16 cellular contexts compared by ENCODE assay signal in the genomic region with DNA sequence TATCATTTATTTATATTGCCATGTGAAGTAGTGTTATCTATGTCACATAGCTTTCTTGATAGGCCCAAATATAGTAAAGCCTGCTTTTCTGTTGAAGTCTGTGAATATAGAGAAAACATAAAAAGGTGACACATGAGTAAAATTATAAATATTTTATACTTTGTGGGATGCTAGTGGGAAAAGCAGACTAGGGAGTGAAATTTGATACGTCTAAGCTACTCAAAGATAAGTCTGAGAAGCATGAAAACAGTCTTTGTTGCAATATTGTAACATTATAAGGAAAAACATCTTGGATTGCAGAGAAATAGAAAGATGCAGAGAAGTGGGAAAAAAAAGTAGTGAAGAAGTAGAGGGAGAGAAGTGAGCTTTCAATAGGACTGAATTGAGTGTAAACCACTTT.
DNase-seq lines count a peak whose midpoint lies in the region; ATAC-seq and TF ChIP-seq lines count a peak whose summit lies in the region.
"Had no signal": no experiment of that assay in that cellular context is flagged by ENCODE, and none has a peak within 500 bp of the region (broad histone marks: within the 10 kb centered on the region; RNA-seq: fewer than 3 reads in every experiment).

No MANE protein-coding gene starts in this region.

- peaks cover 28% of the 10 kb centered on the region for H3K36me3 Mint-ChIP-seq in activated CD8-positive, alpha-beta memory T cell treated with anti-CD3 and anti-CD28 coated beads, Interleukin-2, amount 10 ng/mL, durations not matched to agents 7 days and 5 days
- H3K36me3 Mint-ChIP-seq in CD4-positive, CD25-positive, alpha-beta regulatory T cell, result peaks cover 12% of the 10 kb centered on the region

- no TSS peak for BruUV-seq in IMR-90 (replicated peaks; lab: Mats Ljungman, UMichigan)

- H3K36me3 ChIP-seq in CD4-positive, CD25-positive, alpha-beta regulatory T cell (ENCODE audit: control insufficient read depth, insufficient read depth, low read length), result peaks cover 32% of the 10 kb centered on the region
- peaks cover 2% of the 10 kb centered on the region for H3K36me3 ChIP-seq in IMR-90 (ENCODE audit: control insufficient read depth, insufficient read depth, low read length)

- no peak overlapping the region for H2BK5ac ChIP-seq in IMR-90 (ENCODE audit: low read depth, low read length, poor library complexity, severe bottlenecking)

- H3K4ac ChIP-seq in IMR-90 (ENCODE audit: low read depth, low read length), result no peak overlapping the region

- no peak overlapping the region for H2BK20ac ChIP-seq in IMR-90 (ENCODE audit: low read depth, low read length)

- H3K27me3 Mint-ChIP-seq in activated CD8-positive, alpha-beta memory T cell treated with anti-CD3 and anti-CD28 coated beads, Interleukin-2, amount 10 ng/mL, durations not matched to agents 7 days and 5 days, result no peaks in the 10 kb centered on the region
- H3K27me3 Mint-ChIP-seq in CD4-positive, CD25-positive, alpha-beta regulatory T cell, result no peaks in the 10 kb centered on the region
- H3K27me3 Mint-ChIP-seq: CD4-positive, alpha-beta T cell had no signal

- no peak overlapping the region for H2AK9ac ChIP-seq in IMR-90 (replicated peaks; ENCODE audit: low read depth, low read length, poor library complexity)

- intact Hi-C loops in IMR-90 (cut with micrococcal nuclease), result no loop called here

- H3K9me3 ChIP-seq in CD4-positive, CD25-positive, alpha-beta regulatory T cell (ENCODE audit: control insufficient read depth in 2 of 2, low read length in 2 of 2), result no peaks in the 10 kb centered on the region
- no peaks in the 10 kb centered on the region for H3K9me3 ChIP-seq in IMR-90 (ENCODE audit: control insufficient read depth, insufficient read depth, low read length)
- H3K9me3 ChIP-seq: HAP-1 had no signal

- H3K9me3 Mint-ChIP-seq in activated CD8-positive, alpha-beta memory T cell treated with anti-CD3 and anti-CD28 coated beads, Interleukin-2, amount 10 ng/mL, durations not matched to agents 7 days and 5 days (ENCODE audit: low read depth), result no peaks in the 10 kb centered on the region
- H3K9me3 Mint-ChIP-seq in CD4-positive, CD25-positive, alpha-beta regulatory T cell, result no peaks in the 10 kb centered on the region
- H3K9me3 Mint-ChIP-seq: CD4-positive, alpha-beta T cell had no signal

- in situ Hi-C loops in IMR-90 (cut with MboI; ENCODE audit: low sequenced_read_pairs), result no loop called here

- no peak overlapping the region for H2AFZ ChIP-seq in IMR-90 (replicated peaks; ENCODE audit: low read length, poor library complexity)

- H3K79me1 ChIP-seq in IMR-90 (ENCODE audit: low read depth in 1 of 2, low read length in 2 of 2), result peaks cover 15 to 26% of the 10 kb centered on the region in 2 experiments

- no peak overlapping the region for H3K4me2 ChIP-seq in IMR-90 (ENCODE audit: low read depth, low read length)
- H3K4me2 ChIP-seq: BLaER1 treated with 17β-estradiol and CSF1 and Interleukin-3, amounts not matched to agents 10 nM and 100 nM had no signal

- H3K27ac Mint-ChIP-seq in activated CD8-positive, alpha-beta memory T cell treated with anti-CD3 and anti-CD28 coated beads, Interleukin-2, amount 10 ng/mL, durations not matched to agents 7 days and 5 days, result peak overlapping the region; percentile 8
- peak overlapping the region in 1 of 3 donors; percentile 87 for H3K27ac Mint-ChIP-seq in CD4-positive, CD25-positive, alpha-beta regulatory T cell
- H3K27ac Mint-ChIP-seq: CD4-positive, alpha-beta T cell had no signal

- no peak for ATAC-seq in activated CD8-positive, alpha-beta memory T cell treated with anti-CD3 and anti-CD28 coated beads, Interleukin-2, amount 10 ng/mL, durations not matched to agents 7 days and 5 days
- ATAC-seq in CD4-positive, CD25-positive, alpha-beta regulatory T cell (ENCODE audit: low read depth in 2 of 2), result no peak
- peak; percentile 53; the same call in 1 of the 2 replicates for ATAC-seq in IMR-90 (ENCODE audit: low read depth)
- ATAC-seq in HG03025 (IDR thresholded peaks at IDR 0.05; ENCODE audit: low FRiP score, unreplicated experiment), result no peak
- no peak for ATAC-seq in GM18907 (IDR thresholded peaks at IDR 0.05; ENCODE audit: unreplicated experiment)

- H4K91ac ChIP-seq in IMR-90 (ENCODE audit: insufficient read depth, low read depth, low read length), result no peak overlapping the region

- H2AK5ac ChIP-seq in IMR-90 (ENCODE audit: low read depth, low read length), result no peak overlapping the region

- H4K8ac ChIP-seq in IMR-90 (ENCODE audit: low read depth in 2 of 2, low read length in 2 of 2), result no peak overlapping the region

- no peak for DNase-seq in activated CD8-positive, alpha-beta memory T cell treated with anti-CD3 and anti-CD28 coated beads, Interleukin-2, amount 10 ng/mL, durations not matched to agents 7 days and 5 days
- no peak for DNase-seq in activated CD8-positive, alpha-beta memory T cell treated with anti-CD3 and anti-CD28 coated beads, Interleukin-2, amount 50 U/mL, for 4 hours
- DNase-seq in CD4-positive, CD25-positive, alpha-beta regulatory T cell, result no peak
- DNase-seq in IMR-90 (peak; percentile 51), fibroblast of peridontal ligament (ENCODE audit: extremely low read depth) (peak; percentile 11), SW 1271 (lab: John Stamatoyannopoulos, UW) (no peak)
- DNase-seq: ACHN; CD4-positive, alpha-beta T cell; COR-L47; DMS153; DND-41; GDM1 had no signal

- H3K27me3 ChIP-seq in CD4-positive, CD25-positive, alpha-beta regulatory T cell (ENCODE audit: control insufficient read depth, insufficient read depth, low read length), result no peaks in the 10 kb centered on the region
- H3K27me3 ChIP-seq in IMR-90 (ENCODE audit: control insufficient read depth, insufficient read depth, low read length), result no peaks in the 10 kb centered on the region
- H3K27me3 ChIP-seq: BLaER1 treated with 17β-estradiol and CSF1 and Interleukin-3, amounts not matched to agents 10 nM and 100 nM had no signal

- no peak overlapping the region for H2BK15ac ChIP-seq in IMR-90 (ENCODE audit: low read depth, low read length)

- H4K20me1 ChIP-seq in IMR-90 (ENCODE audit: insufficient read depth, low read length), result no peaks in the 10 kb centered on the region

- TF ChIP-seq POLR2A in IMR-90 (IDR thresholded peaks at IDR 0.05; ENCODE audit: low read depth, low read length), result no peak

- TF ChIP-seq RAD21 in IMR-90 (IDR thresholded peaks at IDR 0.05; ENCODE audit: low read length), result no peak

- H4K5ac ChIP-seq in IMR-90 (ENCODE audit: low read depth, low read length), result no peak overlapping the region

- H3K27ac ChIP-seq in CD4-positive, CD25-positive, alpha-beta regulatory T cell (ENCODE audit: insufficient read depth, low read length, poor library complexity, severe bottlenecking), result peak overlapping the region; percentile 0
- no peak overlapping the region for H3K27ac ChIP-seq in IMR-90 (ENCODE audit: insufficient read depth, low read length)
- H3K27ac ChIP-seq: BLaER1 treated with 17β-estradiol and CSF1 and Interleukin-3, amounts not matched to agents 10 nM and 100 nM had no signal

- H3K23ac ChIP-seq in IMR-90 (ENCODE audit: low read depth, low read length), result no peak overlapping the region

- dilution Hi-C loops in IMR-90 (cut with HindIII; ENCODE audit: low sequenced_read_pairs, unreplicated experiment), result no loop called here

- H3K14ac ChIP-seq in IMR-90 (replicated peaks; ENCODE audit: low read depth, low read length), result no peak overlapping the region

- no peak overlapping the region for H3K9ac ChIP-seq in IMR-90 (ENCODE audit: low read depth, low read length)
- H3K9ac ChIP-seq: BLaER1 treated with 17β-estradiol and CSF1 and Interleukin-3, amounts not matched to agents 10 nM and 100 nM had no signal

- H3K9me1 ChIP-seq in IMR-90 (ENCODE audit: insufficient read depth, low read length), result no peaks in the 10 kb centered on the region; the same call in 1 of the 2 replicates

- H2BK120ac ChIP-seq in IMR-90 (ENCODE audit: low read depth, low read length), result no peak overlapping the region

- H3K4me1 Mint-ChIP-seq in activated CD8-positive, alpha-beta memory T cell treated with anti-CD3 and anti-CD28 coated beads, Interleukin-2, amount 10 ng/mL, durations not matched to agents 7 days and 5 days, result peaks cover 6% of the 10 kb centered on the region
- H3K4me1 Mint-ChIP-seq in CD4-positive, CD25-positive, alpha-beta regulatory T cell, result peaks cover 13 to 49% (median 32%) of the 10 kb centered on the region in 4 donors

- H3K4me3 Mint-ChIP-seq in activated CD8-positive, alpha-beta memory T cell treated with anti-CD3 and anti-CD28 coated beads, Interleukin-2, amount 10 ng/mL, durations not matched to agents 7 days and 5 days, result no peak overlapping the region
- H3K4me3 Mint-ChIP-seq in CD4-positive, CD25-positive, alpha-beta regulatory T cell, result no peak overlapping the region
- H3K4me3 Mint-ChIP-seq: CD4-positive, alpha-beta T cell had no signal

- CTCF ChIA-PET in activated CD8-positive, alpha-beta memory T cell treated with anti-CD3 and anti-CD28 coated beads, Interleukin-2, amount 10 ng/mL, durations not matched to agents 7 days and 5 days (lab: Charles Lee), result no interaction called here
- CTCF ChIA-PET in IMR-90 (lab: Yijun Ruan, JAX), result no interaction called here

- H3K56ac ChIP-seq in IMR-90 (ENCODE audit: extremely low read depth, insufficient read depth, low read length), result no peak overlapping the region

- peaks cover 8% of the 10 kb centered on the region for H3K4me1 ChIP-seq in CD4-positive, CD25-positive, alpha-beta regulatory T cell (ENCODE audit: control insufficient read depth, insufficient read depth, low read length, poor library complexity, severe bottlenecking)
- H3K4me1 ChIP-seq in IMR-90 (ENCODE audit: control insufficient read depth, insufficient read depth, low read length), result no peaks in the 10 kb centered on the region
- H3K4me1 ChIP-seq: BLaER1 treated with 17β-estradiol and CSF1 and Interleukin-3, amounts not matched to agents 10 nM and 100 nM had no signal

- POLR2A ChIA-PET in IMR-90 (lab: Charles Lee; ENCODE audit: unreplicated experiment), result no interaction called here

- no peak overlapping the region for H3K18ac ChIP-seq in IMR-90 (ENCODE audit: low read depth, low read length)

- no CpG with 5 or more reads among the region's 1 CpG for WGBS in IMR-90 (ENCODE audit: extremely low coverage in 2 of 2, insufficient read length in 1 of 2), 2 experiments

- TF ChIP-seq CTCF in IMR-90 (conservative IDR thresholded peaks at IDR 0.05; ENCODE audit: low read depth, low read length), result no peak

- H3K4me3 ChIP-seq in CD4-positive, CD25-positive, alpha-beta regulatory T cell (ENCODE audit: low read depth, low read length), result no peak overlapping the region
- H3K4me3 ChIP-seq in IMR-90 (ENCODE audit: insufficient read depth, low read depth, low read length), result no peak overlapping the region
- H3K4me3 ChIP-seq: BLaER1 treated with 17β-estradiol and CSF1 and Interleukin-3, amounts not matched to agents 10 nM and 100 nM; HAP-1 had no signal

TF ChIP-seq in IMR-90, 13 proteins besides CTCF, POLR2A, EP300 and RAD21 (continues in another document):
- TF ChIP-seq, protein P1, sequence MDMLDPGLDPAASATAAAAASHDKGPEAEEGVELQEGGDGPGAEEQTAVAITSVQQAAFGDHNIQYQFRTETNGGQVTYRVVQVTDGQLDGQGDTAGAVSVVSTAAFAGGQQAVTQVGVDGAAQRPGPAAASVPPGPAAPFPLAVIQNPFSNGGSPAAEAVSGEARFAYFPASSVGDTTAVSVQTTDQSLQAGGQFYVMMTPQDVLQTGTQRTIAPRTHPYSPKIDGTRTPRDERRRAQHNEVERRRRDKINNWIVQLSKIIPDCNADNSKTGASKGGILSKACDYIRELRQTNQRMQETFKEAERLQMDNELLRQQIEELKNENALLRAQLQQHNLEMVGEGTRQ (IDR thresholded peaks at IDR 0.05; ENCODE audit: low read depth, low read length), result no peak

Comparison
In these comparisons a context has a peak if more than half of its experiments do, and no peak if none do; other contexts are left out.
1. DNase-seq: peak in IMR-90 (single experiment) and fibroblast of peridontal ligament (single experiment); none in activated CD8-positive, alpha-beta memory T cell treated with anti-CD3 and anti-CD28 coated beads, Interleukin-2, amount 10 ng/mL, durations not matched to agents 7 days and 5 days (single experiment), activated CD8-positive, alpha-beta memory T cell treated with anti-CD3 and anti-CD28 coated beads, Interleukin-2, amount 50 U/mL, for 4 hours (single experiment), CD4-positive, CD25-positive, alpha-beta regulatory T cell (0 of 3) and SW 1271 (0 of 2).